ENCODE assay signal across 8 cellular contexts in the genomic region with DNA sequence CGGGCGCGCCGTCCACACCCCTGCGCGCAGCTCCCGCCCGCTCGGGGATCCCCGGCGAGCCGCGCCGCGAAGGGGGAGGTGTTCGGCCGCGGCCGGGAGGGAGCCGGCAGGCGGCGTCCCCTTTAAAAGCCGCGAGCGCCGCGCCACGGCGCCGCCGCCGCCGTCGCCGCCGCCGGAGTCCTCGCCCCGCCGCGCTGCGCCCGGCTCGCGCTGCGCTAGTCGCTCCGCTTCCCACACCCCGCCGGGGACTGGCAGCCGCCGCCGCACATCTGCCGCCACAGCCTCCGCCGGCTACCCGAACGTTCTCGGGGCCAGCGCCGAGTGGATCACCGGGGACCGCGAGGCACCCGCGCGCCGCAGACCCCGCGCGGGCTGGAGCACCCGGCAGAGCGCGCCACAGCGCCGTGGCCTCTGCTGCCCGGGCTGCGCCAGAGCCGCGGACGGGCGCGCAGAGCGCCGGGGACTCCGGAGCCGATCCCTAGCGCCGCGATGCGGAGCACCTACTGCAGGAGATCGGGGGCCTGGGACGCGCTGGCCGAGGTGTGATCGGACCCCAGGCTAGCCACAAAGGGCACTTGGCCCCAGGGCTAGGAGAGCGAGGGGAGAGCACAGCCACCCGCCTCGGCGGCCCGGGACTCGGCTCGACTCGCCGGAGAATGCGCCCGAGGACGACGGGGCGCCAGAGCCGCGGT. TPM values are rescaled to one million over a fixed set of nuclear protein-coding genes. Genes with fewer than 3 reads are reported as not detected.
DNase-seq lines count a peak whose midpoint lies in the region; ATAC-seq, FAIRE-seq and TF ChIP-seq lines count a peak whose summit lies in the region.

A gene (plus strand): TSS at position 151 of the 692 bp plus-strand sequence. CDS start 2,441 bp downstream, outside the sequence.

- H3K36me3 ChIP-seq in HUES48 (ENCODE audit: control insufficient read depth, insufficient read depth, low read length) = peaks cover 13% of the 10 kb centered on the region
- no peaks in the 10 kb centered on the region for H3K36me3 ChIP-seq in testis (ENCODE audit: low read depth, missing control alignments)

- DNase-seq in DMS153 treated with DMSO at 0.1 percent for 48 hours (lab: John Stamatoyannopoulos, UW; ENCODE audit: unreplicated experiment) (peak; percentile 43), erythroblast (lab: John Stamatoyannopoulos, UW) (peak; percentile 70 to 76), mesenteric fat pad (ENCODE audit: low spot score) (peak; percentile 89), testis (peak; percentile 37), D721Med (ENCODE audit: insufficient read length, low spot score) (no peak)

- intact Hi-C loops in testis (cut with DNase I; ENCODE audit: low total_unique reads) = no loop called here

- H3K9ac ChIP-seq in HUES48 (ENCODE audit: low read depth, low read length) = no peak within 1 kb of the TSS

- H3K27ac ChIP-seq in HUES48 (ENCODE audit: low read depth, low read length) (peak within 1 kb of the TSS; percentile 15), testis (peak within 1 kb of the TSS; percentile 40 to 45)

- no peak for FAIRE-seq in D721Med (lab: Jason Lieb, UNC)

- ATAC-seq in GM19452 (IDR thresholded peaks at IDR 0.05; ENCODE audit: unreplicated experiment) = peak; percentile 69
- peak; percentile 80 for ATAC-seq in SK-N-SH treated with all-trans-retinoic acid at 6 μM for 48 hours

- H3K4me1 ChIP-seq in HUES48 (ENCODE audit: control insufficient read depth, insufficient read depth, low read length) (peaks cover 46% of the 10 kb centered on the region), testis (peaks cover 6% of the 10 kb centered on the region)

- peak within 1 kb of the TSS; percentile 71 for H3K4me3 ChIP-seq in HUES48 (ENCODE audit: low read depth, low read length)
- H3K4me3 ChIP-seq in testis = peak within 1 kb of the TSS; percentile 65 to 69

- WGBS in testis, 2 donors = 1% methylated on average over 71 of the region's 112 CpGs; no CpG with 5 or more reads in 1 of the 2 donors

- TF ChIP-seq POLR2A in erythroblast (IDR thresholded peaks at IDR 0.05; ENCODE audit: low read length) = no peak
- no peak for TF ChIP-seq POLR2A in testis (IDR thresholded peaks at IDR 0.05)

- TF ChIP-seq CTCF in testis (IDR thresholded peaks at IDR 0.05) (no peak), D721Med (IDR thresholded peaks at IDR 0.05; ENCODE audit: insufficient read depth, missing control alignments) (no peak)

- H3K27me3 ChIP-seq in HUES48 (ENCODE audit: control insufficient read depth, insufficient read depth, low read length) (peaks cover 52% of the 10 kb centered on the region), testis (no peaks in the 10 kb centered on the region)

- no peaks in the 10 kb centered on the region for H3K9me3 ChIP-seq in HUES48 (ENCODE audit: control insufficient read depth, insufficient read depth, low read length)
- H3K9me3 ChIP-seq in testis = no peaks in the 10 kb centered on the region

TF ChIP-seq in SK-N-SH treated with all-trans-retinoic acid at 6 μM for 48 hours, 23 proteins besides CTCF, POLR2A, EP300 and RAD21:
- TF ChIP-seq, protein P1, sequence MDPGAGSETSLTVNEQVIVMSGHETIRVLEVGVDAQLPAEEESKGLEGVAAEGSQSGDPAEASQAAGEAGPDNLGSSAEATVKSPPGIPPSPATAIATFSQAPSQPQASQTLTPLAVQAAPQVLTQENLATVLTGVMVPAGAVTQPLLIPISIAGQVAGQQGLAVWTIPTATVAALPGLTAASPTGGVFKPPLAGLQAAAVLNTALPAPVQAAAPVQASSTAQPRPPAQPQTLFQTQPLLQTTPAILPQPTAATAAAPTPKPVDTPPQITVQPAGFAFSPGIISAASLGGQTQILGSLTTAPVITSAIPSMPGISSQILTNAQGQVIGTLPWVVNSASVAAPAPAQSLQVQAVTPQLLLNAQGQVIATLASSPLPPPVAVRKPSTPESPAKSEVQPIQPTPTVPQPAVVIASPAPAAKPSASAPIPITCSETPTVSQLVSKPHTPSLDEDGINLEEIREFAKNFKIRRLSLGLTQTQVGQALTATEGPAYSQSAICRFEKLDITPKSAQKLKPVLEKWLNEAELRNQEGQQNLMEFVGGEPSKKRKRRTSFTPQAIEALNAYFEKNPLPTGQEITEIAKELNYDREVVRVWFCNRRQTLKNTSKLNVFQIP (CRISPR knock-in tag; IDR thresholded peaks at IDR 0.05; ENCODE audit: borderline replicate concordance, low read depth) = no peak
- TF ChIP-seq BACH2 (CRISPR knock-in tag; IDR thresholded peaks at IDR 0.05; ENCODE audit: borderline replicate concordance) (no peak), ZC3H10 (CRISPR knock-in tag; IDR thresholded peaks at IDR 0.05) (no peak), ZNF70 (CRISPR knock-in tag; IDR thresholded peaks at IDR 0.05) (no peak), TCF4 (CRISPR knock-in tag; IDR thresholded peaks at IDR 0.05; ENCODE audit: borderline replicate concordance) (no peak), ZNF565 (CRISPR knock-in tag; conservative IDR thresholded peaks at IDR 0.05; ENCODE audit: low read depth) (no peak)
- TF ChIP-seq, protein P2, sequence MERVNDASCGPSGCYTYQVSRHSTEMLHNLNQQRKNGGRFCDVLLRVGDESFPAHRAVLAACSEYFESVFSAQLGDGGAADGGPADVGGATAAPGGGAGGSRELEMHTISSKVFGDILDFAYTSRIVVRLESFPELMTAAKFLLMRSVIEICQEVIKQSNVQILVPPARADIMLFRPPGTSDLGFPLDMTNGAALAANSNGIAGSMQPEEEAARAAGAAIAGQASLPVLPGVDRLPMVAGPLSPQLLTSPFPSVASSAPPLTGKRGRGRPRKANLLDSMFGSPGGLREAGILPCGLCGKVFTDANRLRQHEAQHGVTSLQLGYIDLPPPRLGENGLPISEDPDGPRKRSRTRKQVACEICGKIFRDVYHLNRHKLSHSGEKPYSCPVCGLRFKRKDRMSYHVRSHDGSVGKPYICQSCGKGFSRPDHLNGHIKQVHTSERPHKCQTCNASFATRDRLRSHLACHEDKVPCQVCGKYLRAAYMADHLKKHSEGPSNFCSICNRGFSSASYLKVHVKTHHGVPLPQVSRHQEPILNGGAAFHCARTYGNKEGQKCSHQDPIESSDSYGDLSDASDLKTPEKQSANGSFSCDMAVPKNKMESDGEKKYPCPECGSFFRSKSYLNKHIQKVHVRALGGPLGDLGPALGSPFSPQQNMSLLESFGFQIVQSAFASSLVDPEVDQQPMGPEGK (CRISPR knock-in tag; IDR thresholded peaks at IDR 0.05; ENCODE audit: borderline replicate concordance) = no peak
- TF ChIP-seq, protein P3, sequence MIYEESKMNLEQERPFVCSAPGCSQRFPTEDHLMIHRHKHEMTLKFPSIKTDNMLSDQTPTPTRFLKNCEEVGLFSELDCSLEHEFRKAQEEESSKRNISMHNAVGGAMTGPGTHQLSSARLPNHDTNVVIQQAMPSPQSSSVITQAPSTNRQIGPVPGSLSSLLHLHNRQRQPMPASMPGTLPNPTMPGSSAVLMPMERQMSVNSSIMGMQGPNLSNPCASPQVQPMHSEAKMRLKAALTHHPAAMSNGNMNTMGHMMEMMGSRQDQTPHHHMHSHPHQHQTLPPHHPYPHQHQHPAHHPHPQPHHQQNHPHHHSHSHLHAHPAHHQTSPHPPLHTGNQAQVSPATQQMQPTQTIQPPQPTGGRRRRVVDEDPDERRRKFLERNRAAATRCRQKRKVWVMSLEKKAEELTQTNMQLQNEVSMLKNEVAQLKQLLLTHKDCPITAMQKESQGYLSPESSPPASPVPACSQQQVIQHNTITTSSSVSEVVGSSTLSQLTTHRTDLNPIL (CRISPR knock-in tag; IDR thresholded peaks at IDR 0.05; ENCODE audit: low read depth) = no peak
- TF ChIP-seq, protein P4, sequence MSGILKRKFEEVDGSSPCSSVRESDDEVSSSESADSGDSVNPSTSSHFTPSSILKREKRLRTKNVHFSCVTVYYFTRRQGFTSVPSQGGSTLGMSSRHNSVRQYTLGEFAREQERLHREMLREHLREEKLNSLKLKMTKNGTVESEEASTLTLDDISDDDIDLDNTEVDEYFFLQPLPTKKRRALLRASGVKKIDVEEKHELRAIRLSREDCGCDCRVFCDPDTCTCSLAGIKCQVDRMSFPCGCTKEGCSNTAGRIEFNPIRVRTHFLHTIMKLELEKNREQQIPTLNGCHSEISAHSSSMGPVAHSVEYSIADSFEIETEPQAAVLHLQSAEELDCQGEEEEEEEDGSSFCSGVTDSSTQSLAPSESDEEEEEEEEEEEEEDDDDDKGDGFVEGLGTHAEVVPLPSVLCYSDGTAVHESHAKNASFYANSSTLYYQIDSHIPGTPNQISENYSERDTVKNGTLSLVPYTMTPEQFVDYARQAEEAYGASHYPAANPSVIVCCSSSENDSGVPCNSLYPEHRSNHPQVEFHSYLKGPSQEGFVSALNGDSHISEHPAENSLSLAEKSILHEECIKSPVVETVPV (CRISPR knock-in tag; IDR thresholded peaks at IDR 0.05) = no peak

RNA-seq across cellular contexts. Expression of the gene that starts here (rescaled TPM):
- total RNA-seq in mesenteric fat pad (14.3 TPM), testis (1 to 10 TPM; 1.7 to 3.8 TPM)
- 1.8 TPM for polyA plus RNA-seq in testis (ENCODE audit: insufficient read depth, low read depth, low replicate concordance)
